ENCODE assay signal across 20 cellular contexts in genomic region chr3:57788624-57789018, GRCh38.
"Had no signal": no experiment of that assay in that cellular context is flagged by ENCODE, and none has a peak within 500 bp of the region (broad histone marks: within the 10 kb centered on the region; RNA-seq: fewer than 3 reads in every experiment).

No MANE protein-coding gene starts in this region.

- H3K27me3 ChIP-seq: colonic mucosa, sigmoid colon, stomach, tibial artery had no signal

- H3K9me3 ChIP-seq: colonic mucosa, psoas muscle, sigmoid colon, stomach, tibial artery had no signal

- H3K4me3 ChIP-seq: colonic mucosa, lung, psoas muscle, sigmoid colon, stomach, tibial artery had no signal

- FAIRE-seq: kidney had no signal

- DNase-seq: colonic mucosa; effector CD8-positive, alpha-beta T cell; endodermal cell; foreskin fibroblast; hypothalamus; kidney; nucleus accumbens; posterior cingulate gyrus; psoas muscle; right cardiac atrium; sigmoid colon; stimulated activated CD4-positive, alpha-beta T cell treated with anti-CD3 and anti-CD28 coated beads, Interleukin-2, amount 100 ng/mL, for 24 hours; stimulated activated CD4-positive, alpha-beta T cell treated with anti-CD3 and anti-CD28 coated beads, Interleukin-4, amount 100 ng/mL, for 24 hours; stimulated activated naive CD4-positive, alpha-beta T cell treated with Interleukin-2 at 50 U/mL for 16 hours; stomach; tibial artery had no signal

- H3K27ac ChIP-seq: colonic mucosa, epithelial cell of prostate, psoas muscle, sigmoid colon, stomach, tibial artery had no signal

- ATAC-seq: esophagus mucosa, left lobe of liver, right cardiac atrium had no signal

- H3K36me3 ChIP-seq: colonic mucosa, sigmoid colon, stomach, tibial artery had no signal
